Comparison of ENCODE assay signal across 8 cellular contexts in the genomic region with DNA sequence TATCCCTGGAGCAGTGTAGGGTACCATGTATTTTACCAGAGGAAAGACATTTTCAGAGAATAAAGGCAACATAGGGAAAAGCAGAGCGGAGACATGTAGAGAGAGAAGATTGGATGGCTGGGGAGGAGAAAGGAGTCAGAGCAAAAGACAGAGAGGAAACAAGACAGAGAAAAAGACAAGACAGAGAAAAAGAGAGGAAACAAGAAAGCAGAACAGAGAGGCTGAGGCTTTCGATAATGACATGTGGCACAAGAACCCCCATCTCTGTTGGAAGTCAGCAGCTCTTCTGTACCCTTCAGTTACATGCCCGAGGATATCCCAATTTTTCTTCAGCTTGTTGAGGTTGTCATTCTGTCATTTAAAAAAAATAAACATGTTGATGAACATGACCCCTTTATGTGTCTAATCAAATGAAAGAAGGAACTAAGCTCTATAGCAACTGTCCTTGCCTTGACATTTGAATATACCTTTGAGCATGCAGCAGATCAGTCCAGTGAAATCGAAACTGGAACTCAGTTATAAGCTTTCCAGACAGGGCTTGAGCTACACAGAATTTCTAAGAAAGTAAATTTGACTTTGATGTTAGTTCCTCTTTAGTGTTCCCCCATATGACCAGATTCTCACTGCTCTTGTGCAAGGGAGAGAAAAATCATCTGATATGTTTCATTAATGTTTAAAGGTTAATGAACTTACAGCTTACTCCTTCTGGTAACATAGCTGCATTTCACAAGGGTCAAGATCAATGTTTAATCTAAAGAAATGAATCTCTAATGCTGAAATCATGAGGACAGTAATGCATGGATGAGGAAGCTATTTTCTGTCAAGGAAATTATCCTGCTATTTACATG.
DNase-seq lines count a peak whose midpoint lies in the region; ATAC-seq and TF ChIP-seq lines count a peak whose summit lies in the region.

No MANE protein-coding gene starts in this region.

- BruUV-seq in Caco-2 (replicated peaks; lab: Mats Ljungman, UMichigan), result no TSS peak

- H3K27ac Mint-ChIP-seq in Caco-2 (ENCODE audit: unreplicated experiment), result no peak overlapping the region

- CTCF ChIA-PET in Caco-2 (lab: Charles Lee), result no interaction called here

- TF ChIP-seq CTCF in colonic mucosa (IDR thresholded peaks at IDR 0.05) (no peak), Caco-2 (IDR thresholded peaks at IDR 0.05; ENCODE audit: insufficient read depth in 1 of 2, low read depth in 1 of 2, low read length in 1 of 2, severe bottlenecking in 1 of 2, unreplicated experiment in 1 of 2) (no peak)

- peak overlapping the region; percentile 74 for H3K27ac ChIP-seq in KOPT-K1 (ENCODE audit: low read depth, low read length, poor library complexity, severe bottlenecking)
- H3K27ac ChIP-seq in colonic mucosa, result peak overlapping the region; percentile 16

- ATAC-seq in GM18502 (IDR thresholded peaks at IDR 0.05; ENCODE audit: poor library complexity, unreplicated experiment), result peak; percentile 79
- ATAC-seq in GM21717 (IDR thresholded peaks at IDR 0.05; ENCODE audit: unreplicated experiment), result peak; percentile 87

- no peak overlapping the region for H3K4me3 ChIP-seq in colonic mucosa
- no peak overlapping the region for H3K4me3 ChIP-seq in Caco-2 (ENCODE audit: low read depth, low read length)

- DNase-seq in colonic mucosa (no peak), kidney glomerular epithelial cell (lab: John Stamatoyannopoulos, UW) (no peak), Caco-2 (no peak), EL (no peak)
- DNase-seq in stimulated activated CD4-positive, alpha-beta T cell treated with anti-CD3 and anti-CD28 coated beads, Interleukin-4, amount 100 ng/mL, for 4 hours, result no peak

- H3K9me3 ChIP-seq in KOPT-K1 (ENCODE audit: insufficient read depth, low read length, poor library complexity, severe bottlenecking) (no peaks in the 10 kb centered on the region), colonic mucosa (no peaks in the 10 kb centered on the region), Caco-2 (no peaks in the 10 kb centered on the region)

- no peaks in the 10 kb centered on the region for H3K4me1 ChIP-seq in colonic mucosa
- H3K4me1 ChIP-seq in Caco-2, result no peaks in the 10 kb centered on the region

- H3K27me3 ChIP-seq in colonic mucosa, result no peaks in the 10 kb centered on the region
- H3K27me3 ChIP-seq in Caco-2 (replicated peaks; ENCODE audit: control insufficient read depth, insufficient read depth, low read length), result no peaks in the 10 kb centered on the region

- no peak overlapping the region for H3K4me3 Mint-ChIP-seq in Caco-2 (ENCODE audit: unreplicated experiment)

- H3K36me3 ChIP-seq in KOPT-K1 (ENCODE audit: insufficient read depth, low read length) (no peaks in the 10 kb centered on the region), colonic mucosa (no peaks in the 10 kb centered on the region), Caco-2 (ENCODE audit: control insufficient read depth, insufficient read depth, low read length) (no peaks in the 10 kb centered on the region)

- no peaks in the 10 kb centered on the region for H3K36me3 Mint-ChIP-seq in Caco-2 (ENCODE audit: insufficient read depth, unreplicated experiment)

- H3K27me3 Mint-ChIP-seq in Caco-2 (ENCODE audit: insufficient read depth, unreplicated experiment), result no peaks in the 10 kb centered on the region

- H3K9me3 Mint-ChIP-seq in Caco-2 (ENCODE audit: unreplicated experiment), result peaks cover 18% of the 10 kb centered on the region

- H3K4me1 Mint-ChIP-seq in Caco-2 (ENCODE audit: low read depth, unreplicated experiment), result no peaks in the 10 kb centered on the region

- intact Hi-C loops in colonic mucosa (cut with DNase I) (no loop called here), Caco-2 (cut with micrococcal nuclease; ENCODE audit: unreplicated experiment) (no loop called here)

- no peak overlapping the region for H3K9ac ChIP-seq in colonic mucosa (ENCODE audit: low read depth in 2 of 2, low read length in 2 of 2)

- POLR2A ChIA-PET in Caco-2 (lab: Charles Lee), result no interaction called here
